In genomic region chr3:99808163-99808794, GRCh38 we compare ENCODE assay signal across 9 cellular contexts. TPM values are rescaled to one million over a fixed set of nuclear protein-coding genes. Genes with fewer than 3 reads are reported as not detected.
DNase-seq lines count a peak whose midpoint lies in the region; ATAC-seq and TF ChIP-seq lines count a peak whose summit lies in the region.
"Had no signal": no experiment of that assay in that cellular context is flagged by ENCODE, and none has a peak within 500 bp of the region (broad histone marks: within the 10 kb centered on the region; RNA-seq: fewer than 3 reads in every experiment).

No MANE protein-coding gene starts in this region.

- TF ChIP-seq CTCF in type B pancreatic cell (conservative IDR thresholded peaks at IDR 0.05) = peak; percentile 82

- no peaks in the 10 kb centered on the region for H3K4me1 Mint-ChIP-seq in type B pancreatic cell (ENCODE audit: unreplicated experiment)
- H3K4me1 Mint-ChIP-seq: stimulated activated naive CD8-positive, alpha-beta T cell treated with anti-CD3 and anti-CD28 coated beads, Interleukin-15, amount 100 ng/mL, for 72 hours had no signal

- no peak overlapping the region for H3K27ac Mint-ChIP-seq in type B pancreatic cell
- H3K27ac Mint-ChIP-seq: stimulated activated naive CD8-positive, alpha-beta T cell treated with anti-CD3 and anti-CD28 coated beads, Interleukin-15, amount 100 ng/mL, for 72 hours had no signal

- ATAC-seq in GM21447 (IDR thresholded peaks at IDR 0.05; ENCODE audit: unreplicated experiment) (peak; percentile 83), SK-N-SH treated with all-trans-retinoic acid at 6 μM for 48 hours (peak; percentile 68)
- ATAC-seq: stimulated activated naive CD8-positive, alpha-beta T cell treated with anti-CD3 and anti-CD28 coated beads, Interleukin-15, amount 100 ng/mL, for 72 hours had no signal

- H3K9me3 Mint-ChIP-seq in type B pancreatic cell = peaks cover 6% of the 10 kb centered on the region

- H3K27me3 Mint-ChIP-seq in type B pancreatic cell = peaks cover 5% of the 10 kb centered on the region
- H3K27me3 Mint-ChIP-seq: stimulated activated naive CD8-positive, alpha-beta T cell treated with anti-CD3 and anti-CD28 coated beads, Interleukin-15, amount 100 ng/mL, for 72 hours had no signal

- peak; percentile 8 for DNase-seq in DMS79 (lab: John Stamatoyannopoulos, UW)
- DNase-seq in NAMALWA (ENCODE audit: low spot score) = peak; percentile 67
- peak; percentile 48 to 86 for DNase-seq in dermis microvascular lymphatic vessel endothelial cell (ENCODE audit: low read depth in 2 of 2)
- DNase-seq in lung microvascular endothelial cell (ENCODE audit: low read depth in 2 of 2) = peak; percentile 72 to 85
- DNase-seq in type B pancreatic cell (ENCODE audit: extremely low spot score, unreplicated experiment) = no peak
- no peak for DNase-seq in activated CD4-positive, CD25-positive, alpha-beta regulatory T cell treated with anti-CD3 and anti-CD28 coated beads, Interleukin-2, amount 50 U/mL, for 72 hours

- no peaks in the 10 kb centered on the region for H3K36me3 Mint-ChIP-seq in type B pancreatic cell

- no peak overlapping the region for H3K4me3 Mint-ChIP-seq in type B pancreatic cell
- H3K4me3 Mint-ChIP-seq: stimulated activated naive CD8-positive, alpha-beta T cell treated with anti-CD3 and anti-CD28 coated beads, Interleukin-15, amount 100 ng/mL, for 72 hours had no signal

TF ChIP-seq in SK-N-SH treated with all-trans-retinoic acid at 6 μM for 48 hours, 23 proteins besides CTCF, POLR2A, EP300 and RAD21:
- TF ChIP-seq RARB (CRISPR knock-in tag; IDR thresholded peaks at IDR 0.05) = no peak
- TF ChIP-seq TOX (CRISPR knock-in tag; IDR thresholded peaks at IDR 0.05; ENCODE audit: borderline replicate concordance) = no peak
- TF ChIP-seq ZFP3 (CRISPR knock-in tag; IDR thresholded peaks at IDR 0.05) = no peak
- TF ChIP-seq BACH2 (CRISPR knock-in tag; IDR thresholded peaks at IDR 0.05; ENCODE audit: borderline replicate concordance) = no peak
- TF ChIP-seq, protein P1, sequence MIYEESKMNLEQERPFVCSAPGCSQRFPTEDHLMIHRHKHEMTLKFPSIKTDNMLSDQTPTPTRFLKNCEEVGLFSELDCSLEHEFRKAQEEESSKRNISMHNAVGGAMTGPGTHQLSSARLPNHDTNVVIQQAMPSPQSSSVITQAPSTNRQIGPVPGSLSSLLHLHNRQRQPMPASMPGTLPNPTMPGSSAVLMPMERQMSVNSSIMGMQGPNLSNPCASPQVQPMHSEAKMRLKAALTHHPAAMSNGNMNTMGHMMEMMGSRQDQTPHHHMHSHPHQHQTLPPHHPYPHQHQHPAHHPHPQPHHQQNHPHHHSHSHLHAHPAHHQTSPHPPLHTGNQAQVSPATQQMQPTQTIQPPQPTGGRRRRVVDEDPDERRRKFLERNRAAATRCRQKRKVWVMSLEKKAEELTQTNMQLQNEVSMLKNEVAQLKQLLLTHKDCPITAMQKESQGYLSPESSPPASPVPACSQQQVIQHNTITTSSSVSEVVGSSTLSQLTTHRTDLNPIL (CRISPR knock-in tag; IDR thresholded peaks at IDR 0.05; ENCODE audit: low read depth) = no peak
- TF ChIP-seq, protein P2, sequence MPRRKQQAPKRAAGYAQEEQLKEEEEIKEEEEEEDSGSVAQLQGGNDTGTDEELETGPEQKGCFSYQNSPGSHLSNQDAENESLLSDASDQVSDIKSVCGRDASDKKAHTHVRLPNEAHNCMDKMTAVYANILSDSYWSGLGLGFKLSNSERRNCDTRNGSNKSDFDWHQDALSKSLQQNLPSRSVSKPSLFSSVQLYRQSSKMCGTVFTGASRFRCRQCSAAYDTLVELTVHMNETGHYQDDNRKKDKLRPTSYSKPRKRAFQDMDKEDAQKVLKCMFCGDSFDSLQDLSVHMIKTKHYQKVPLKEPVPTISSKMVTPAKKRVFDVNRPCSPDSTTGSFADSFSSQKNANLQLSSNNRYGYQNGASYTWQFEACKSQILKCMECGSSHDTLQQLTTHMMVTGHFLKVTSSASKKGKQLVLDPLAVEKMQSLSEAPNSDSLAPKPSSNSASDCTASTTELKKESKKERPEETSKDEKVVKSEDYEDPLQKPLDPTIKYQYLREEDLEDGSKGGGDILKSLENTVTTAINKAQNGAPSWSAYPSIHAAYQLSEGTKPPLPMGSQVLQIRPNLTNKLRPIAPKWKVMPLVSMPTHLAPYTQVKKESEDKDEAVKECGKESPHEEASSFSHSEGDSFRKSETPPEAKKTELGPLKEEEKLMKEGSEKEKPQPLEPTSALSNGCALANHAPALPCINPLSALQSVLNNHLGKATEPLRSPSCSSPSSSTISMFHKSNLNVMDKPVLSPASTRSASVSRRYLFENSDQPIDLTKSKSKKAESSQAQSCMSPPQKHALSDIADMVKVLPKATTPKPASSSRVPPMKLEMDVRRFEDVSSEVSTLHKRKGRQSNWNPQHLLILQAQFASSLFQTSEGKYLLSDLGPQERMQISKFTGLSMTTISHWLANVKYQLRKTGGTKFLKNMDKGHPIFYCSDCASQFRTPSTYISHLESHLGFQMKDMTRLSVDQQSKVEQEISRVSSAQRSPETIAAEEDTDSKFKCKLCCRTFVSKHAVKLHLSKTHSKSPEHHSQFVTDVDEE (CRISPR knock-in tag; IDR thresholded peaks at IDR 0.05) = no peak
- no peak for TF ChIP-seq GLIS3 (CRISPR knock-in tag; IDR thresholded peaks at IDR 0.05)
- TF ChIP-seq SNAI2 (CRISPR knock-in tag; IDR thresholded peaks at IDR 0.05) = no peak

RNA-seq across cellular contexts. Expression of gene CMSS1, which starts 9.4 kb away (rescaled TPM):
- total RNA-seq in dermis microvascular lymphatic vessel endothelial cell = 5.9 and 7.7 TPM in 2 replicates
- total RNA-seq in lung microvascular endothelial cell = 3.0 and 5.4 TPM in 2 replicates
- total RNA-seq in type B pancreatic cell (ENCODE audit: low replicate concordance) = 14.5 and 34.1 TPM in 2 replicates

Comparison
In these comparisons a context has a peak if more than half of its experiments do, and no peak if none do; other contexts are left out.
1. DNase-seq: peak in DMS79 (single experiment), NAMALWA (single experiment), dermis microvascular lymphatic vessel endothelial cell (2 of 2) and lung microvascular endothelial cell (2 of 2); none in type B pancreatic cell (single experiment) and activated CD4-positive, CD25-positive, alpha-beta regulatory T cell treated with anti-CD3 and anti-CD28 coated beads, Interleukin-2, amount 50 U/mL, for 72 hours (single experiment).